26 cellular contexts compared by ENCODE assay signal in genomic region chr1:55695553-55695952, GRCh38.
DNase-seq lines count a peak whose midpoint lies in the region; ATAC-seq, FAIRE-seq and TF ChIP-seq lines count a peak whose summit lies in the region.
"Had no signal": no experiment of that assay in that cellular context is flagged by ENCODE, and none has a peak within 500 bp of the region (broad histone marks: within the 10 kb centered on the region; RNA-seq: fewer than 3 reads in every experiment).

No MANE protein-coding gene starts in this region.

- peaks cover 16% of the 10 kb centered on the region for H3F3A ChIP-seq in SK-N-SH (replicated peaks; ENCODE audit: insufficient read depth)

- H4K20me1 ChIP-seq in SK-N-SH (ENCODE audit: insufficient read depth) = no peaks in the 10 kb centered on the region

- no peak overlapping the region for H3K4me3 ChIP-seq in SK-N-SH (ENCODE audit: low read depth in 2 of 2, low read length in 1 of 2)
- H3K4me3 ChIP-seq in esophagus squamous epithelium = no peak overlapping the region
- no peak overlapping the region for H3K4me3 ChIP-seq in psoas muscle
- H3K4me3 ChIP-seq in uterus = no peak overlapping the region
- no peak overlapping the region for H3K4me3 ChIP-seq in small intestine (ENCODE audit: low read depth in 1 of 2, low read length in 2 of 2)
- H3K4me3 ChIP-seq: ascending aorta, ovary, upper lobe of right lung had no signal

- H2AFZ ChIP-seq in SK-N-SH (ENCODE audit: low read depth) = no peak overlapping the region

- H3K27ac ChIP-seq in SK-N-SH (ENCODE audit: low read depth in 2 of 2, low read length in 1 of 2) (peak overlapping the region; percentile 72 to 100), esophagus squamous epithelium (peak overlapping the region in 3 of 4 donors; percentile 42 to 78 (median 73)), psoas muscle (peak overlapping the region; percentile 76), uterus (peak overlapping the region; percentile 20 to 23), small intestine (ENCODE audit: low read depth in 1 of 2, low read length in 1 of 2) (no peak overlapping the region)
- H3K27ac ChIP-seq: ovary, upper lobe of right lung had no signal

- H3K9ac ChIP-seq in SK-N-SH = no peak overlapping the region; the same call in 1 of the 2 replicates

- WGBS in SK-N-SH (ENCODE audit: low lambda C conversion rate) = 86% methylated on average over 5 of the region's 5 CpGs
- 69 to 74% methylated on average over 5 of the region's 5 CpGs for WGBS in esophagus squamous epithelium, 2 donors
- WGBS in psoas muscle, 3 donors = 82 to 83% (median 83%) methylated on average over 5 of the region's 5 CpGs
- 64 to 86% (median 84%) methylated on average over 5 of the region's 5 CpGs for WGBS in small intestine, 3 donors

- TF ChIP-seq RAD21 in SK-N-SH (IDR thresholded peaks at IDR 0.05; ENCODE audit: low read length) = no peak

- TF ChIP-seq CTCF in SK-N-SH (IDR thresholded peaks at IDR 0.05) (no peak), esophagus squamous epithelium (IDR thresholded peaks at IDR 0.05) (no peak), psoas muscle (IDR thresholded peaks at IDR 0.05) (no peak), uterus (IDR thresholded peaks at IDR 0.05) (no peak)

- DNase-seq in SK-N-SH (no peak), esophagus squamous epithelium (lab: John Stamatoyannopoulos, UW) (no peak), psoas muscle (no peak), uterus (no peak), small intestine (no peak), HK-2 (ENCODE audit: unreplicated experiment) (no peak)
- DNase-seq: activated CD4-positive, alpha-beta T cell treated with anti-CD3 and anti-CD28 coated beads, Interleukin-2, amount 50 U/mL, for 1 hour; hippocampal formation; immature natural killer cell; Kasumi-1; midbrain; naive thymus-derived CD8-positive, alpha-beta T cell; NCI-H1048; NCI-H2029; NCI-H748 treated with DMSO at 0.1 percent for 48 hours; T-helper 9 cell; upper lobe of right lung had no signal

- H3K27me3 ChIP-seq in SK-N-SH (ENCODE audit: insufficient read depth) = no peaks in the 10 kb centered on the region
- peaks cover 0 to 3% (median 0%) of the 10 kb centered on the region in 4 donors for H3K27me3 ChIP-seq in esophagus squamous epithelium
- H3K27me3 ChIP-seq in psoas muscle (ENCODE audit: insufficient read depth in 3 of 3, low read length in 2 of 3) = no peaks in the 10 kb centered on the region
- no peaks in the 10 kb centered on the region for H3K27me3 ChIP-seq in uterus
- H3K27me3 ChIP-seq in small intestine (ENCODE audit: control insufficient read depth in 2 of 2, insufficient read depth in 2 of 2, low read length in 2 of 2) = no peaks in the 10 kb centered on the region
- H3K27me3 ChIP-seq: ascending aorta, ovary, upper lobe of right lung had no signal

- no peak for ATAC-seq in SK-N-SH treated with all-trans-retinoic acid at 6 μM for 48 hours
- no peak for ATAC-seq in psoas muscle
- ATAC-seq in GM21737 (IDR thresholded peaks at IDR 0.05; ENCODE audit: unreplicated experiment) = no peak
- ATAC-seq: activated T-helper 17 cell treated with anti-CD3 and anti-CD28 coated beads, Interleukin-2, amount 50 U/mL, for 72 hours; left lobe of liver; naive thymus-derived CD8-positive, alpha-beta T cell; upper lobe of right lung; WTC11 had no signal

- no peaks in the 10 kb centered on the region for H3K9me3 ChIP-seq in SK-N-SH
- H3K9me3 ChIP-seq in esophagus squamous epithelium = no peaks in the 10 kb centered on the region
- H3K9me3 ChIP-seq in psoas muscle = no peaks in the 10 kb centered on the region
- H3K9me3 ChIP-seq in uterus = no peaks in the 10 kb centered on the region
- no peaks in the 10 kb centered on the region for H3K9me3 ChIP-seq in small intestine (ENCODE audit: control insufficient read depth, low read depth)
- H3K9me3 ChIP-seq: ascending aorta, ovary, upper lobe of right lung had no signal

- intact Hi-C loops in esophagus squamous epithelium (cut with DNase I) (no loop called here), psoas muscle (cut with DNase I) (no loop called here), uterus (cut with DNase I; ENCODE audit: low total_unique reads) (no loop called here)

- no peak for TF ChIP-seq EP300 in SK-N-SH (IDR thresholded peaks at IDR 0.05; ENCODE audit: borderline replicate concordance in 1 of 2, low read depth in 1 of 2, low read length in 1 of 2)

- H3K4me1 ChIP-seq in SK-N-SH (ENCODE audit: control insufficient read depth in 1 of 2, insufficient read depth in 2 of 2, low read depth in 1 of 2, low read length in 1 of 2) = peaks cover 20 to 46% of the 10 kb centered on the region in 2 experiments; a peak in 3 of 4 replicates
- H3K4me1 ChIP-seq in esophagus squamous epithelium = peaks cover 0 to 17% (median 5%) of the 10 kb centered on the region in 3 donors
- H3K4me1 ChIP-seq in psoas muscle = peaks cover 29% of the 10 kb centered on the region
- H3K4me1 ChIP-seq in uterus = peaks cover 3 to 11% of the 10 kb centered on the region in 2 donors
- H3K4me1 ChIP-seq in small intestine (ENCODE audit: control insufficient read depth in 2 of 2, insufficient read depth in 1 of 2, low read depth in 1 of 2, low read length in 1 of 2) = no peaks in the 10 kb centered on the region

- H3K36me3 ChIP-seq in SK-N-SH (replicated peaks in 1 of 2; ENCODE audit: control insufficient read depth in 1 of 2, insufficient read depth in 2 of 2, low read length in 1 of 2) = no peaks in the 10 kb centered on the region
- H3K36me3 ChIP-seq in esophagus squamous epithelium = no peaks in the 10 kb centered on the region
- H3K36me3 ChIP-seq in psoas muscle (ENCODE audit: insufficient read depth in 1 of 2, low read depth in 1 of 2) = no peaks in the 10 kb centered on the region
- no peaks in the 10 kb centered on the region for H3K36me3 ChIP-seq in uterus
- H3K36me3 ChIP-seq in small intestine (ENCODE audit: control insufficient read depth in 2 of 2, insufficient read depth in 2 of 2, low read length in 2 of 2) = no peaks in the 10 kb centered on the region
- H3K36me3 ChIP-seq: ascending aorta, ovary, upper lobe of right lung had no signal

- TF ChIP-seq POLR2A in esophagus squamous epithelium (IDR thresholded peaks at IDR 0.05) (no peak), uterus (IDR thresholded peaks at IDR 0.05) (no peak)

- FAIRE-seq in small intestine (lab: Jason Lieb, UNC) = no peak
- FAIRE-seq: A204.1, H1 had no signal

- CTCF ChIA-PET in SK-N-SH (lab: Yijun Ruan, JAX) = interaction anchor here (0.6 to 1.8 kb wide), 5 partner anchors 9 to 884 kb away, joined by 3 to 5 read pairs (median 3); partner anchors contain the start of gene PLPP3

- H3K4me2 ChIP-seq in SK-N-SH = no peak overlapping the region

- H3K79me2 ChIP-seq in SK-N-SH (ENCODE audit: insufficient read depth) = no peaks in the 10 kb centered on the region

- POLR2A ChIA-PET in SK-N-SH (lab: Yijun Ruan, JAX) = no interaction called here

- no peaks in the 10 kb centered on the region for H3K9me2 ChIP-seq in SK-N-SH

TF ChIP-seq in SK-N-SH, 30 proteins besides CTCF, POLR2A, EP300 and RAD21:
- TF ChIP-seq ZBTB33 (IDR thresholded peaks at IDR 0.05; ENCODE audit: borderline replicate concordance, low read depth) (no peak), USF2 (IDR thresholded peaks at IDR 0.05; ENCODE audit: borderline replicate concordance, low read depth, low read length) (no peak), SMC3 (IDR thresholded peaks at IDR 0.05; ENCODE audit: low read depth, low read length) (no peak)
TF ChIP-seq in SK-N-SH: peak in this region for 0.

TF ChIP-seq in SK-N-SH treated with all-trans-retinoic acid at 6 μM for 48 hours, 23 proteins besides CTCF, POLR2A, EP300 and RAD21:
- no peak for TF ChIP-seq OSR1 (CRISPR knock-in tag; IDR thresholded peaks at IDR 0.05)
- no peak for TF ChIP-seq CSDC2 (CRISPR knock-in tag; IDR thresholded peaks at IDR 0.05)
- no peak for TF ChIP-seq ARNTL (CRISPR knock-in tag; IDR thresholded peaks at IDR 0.05; ENCODE audit: borderline replicate concordance, low read depth)
- no peak for TF ChIP-seq ZFP3 (CRISPR knock-in tag; IDR thresholded peaks at IDR 0.05)
- TF ChIP-seq ZC3H10 (CRISPR knock-in tag; IDR thresholded peaks at IDR 0.05) = no peak
- TF ChIP-seq ZNF8 (CRISPR knock-in tag; IDR thresholded peaks at IDR 0.05) = no peak
- no peak for TF ChIP-seq RARB (CRISPR knock-in tag; IDR thresholded peaks at IDR 0.05)

Comparison
In these comparisons a context has a peak if more than half of its experiments do, and no peak if none do; other contexts are left out.
1. H3K27ac ChIP-seq: peak in SK-N-SH (2 of 2), esophagus squamous epithelium (3 of 4), psoas muscle (single experiment) and uterus (2 of 2); none in small intestine (0 of 2).